Comparison of ENCODE assay signal across 26 cellular contexts in the genomic region with DNA sequence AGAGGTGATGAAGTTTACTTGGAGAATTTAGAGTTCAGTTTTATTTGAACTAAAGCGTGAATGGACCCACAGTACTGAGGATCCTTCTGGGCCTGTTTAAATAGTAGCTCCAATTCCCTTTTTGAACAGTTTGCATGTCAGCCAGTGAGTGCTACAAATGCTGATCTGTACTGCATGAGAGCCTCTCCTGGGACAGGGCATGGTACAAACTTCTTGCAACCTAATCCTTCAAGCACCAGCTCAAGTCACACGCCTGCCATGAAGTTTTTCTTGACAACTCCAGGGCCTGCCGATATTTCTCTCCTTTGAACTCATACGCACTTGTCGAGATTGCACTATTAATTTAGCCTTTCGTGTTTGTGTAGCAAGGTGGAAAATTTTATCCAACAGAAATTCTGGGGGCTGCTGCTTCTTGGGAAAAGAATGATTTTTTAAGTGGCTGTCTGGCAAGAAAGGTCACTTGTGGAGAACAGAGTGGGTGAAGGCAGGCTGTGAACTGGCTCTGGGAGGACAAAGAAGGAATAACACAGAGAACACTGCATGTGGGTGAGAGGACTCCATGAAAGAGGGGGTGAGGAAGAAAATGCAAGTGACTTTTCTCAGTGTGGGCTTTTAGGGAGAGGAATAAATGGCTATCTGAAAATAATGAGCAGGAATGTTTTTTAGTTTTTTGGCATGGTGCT.
DNase-seq lines count a peak whose midpoint lies in the region; ATAC-seq and TF ChIP-seq lines count a peak whose summit lies in the region.
"Had no signal": no experiment of that assay in that cellular context is flagged by ENCODE, and none has a peak within 500 bp of the region (broad histone marks: within the 10 kb centered on the region; RNA-seq: fewer than 3 reads in every experiment).

No MANE protein-coding gene starts in this region.

- no peak overlapping the region for H3K27ac ChIP-seq in neural progenitor cell
- peak overlapping the region in 1 of 2 donors; percentile 16 for H3K27ac ChIP-seq in tibial artery
- H3K27ac ChIP-seq: BLaER1, brain microvascular endothelial cell, PC-9, right lobe of liver had no signal

- no peaks in the 10 kb centered on the region for H3K9me3 ChIP-seq in neural progenitor cell (ENCODE audit: low read depth)
- no peaks in the 10 kb centered on the region for H3K9me3 ChIP-seq in tibial artery
- H3K9me3 ChIP-seq: BLaER1, right lobe of liver, upper lobe of left lung had no signal

- H4K20me1 ChIP-seq in neural progenitor cell (ENCODE audit: low read depth), result no peaks in the 10 kb centered on the region
- H4K20me1 ChIP-seq: BLaER1 had no signal

- H3K36me3 ChIP-seq in neural progenitor cell (no peaks in the 10 kb centered on the region), tibial artery (no peaks in the 10 kb centered on the region)
- H3K36me3 ChIP-seq: BLaER1, brain microvascular endothelial cell, right lobe of liver, upper lobe of left lung had no signal

- no peaks in the 10 kb centered on the region for H3F3A ChIP-seq in neural progenitor cell (ENCODE audit: low read depth)

- intact Hi-C loops in Right ventricle myocardium superior (cut with DNase I) (no loop called here), tibial artery (cut with DNase I; ENCODE audit: low total_unique reads) (loop anchor here (10.0 kb wide), 1 partner anchor 671 kb away; a partner anchor contains a TSS)

- TF ChIP-seq CTCF in neural progenitor cell (IDR thresholded peaks at IDR 0.05) (no peak), type B pancreatic cell (conservative IDR thresholded peaks at IDR 0.05) (no peak), tibial artery (IDR thresholded peaks at IDR 0.05) (no peak)

- H3K4me2 ChIP-seq in neural progenitor cell, result no peak overlapping the region
- H3K4me2 ChIP-seq: BLaER1, PC-9 had no signal

- ATAC-seq in Right ventricle myocardium superior (ENCODE audit: poor library complexity) (peak; percentile 47), HG03442 (IDR thresholded peaks at IDR 0.05; ENCODE audit: unreplicated experiment) (no peak)
- ATAC-seq: activated naive CD4-positive, alpha-beta T cell treated with anti-CD3 and anti-CD28 coated beads, Interleukin-2, amount 50 U/mL, for 72 hours; HepG2; left lobe of liver; natural killer cell; right lobe of liver had no signal

- peaks cover 7% of the 10 kb centered on the region for H3K27me3 Mint-ChIP-seq in neural progenitor cell (ENCODE audit: insufficient read depth, low read depth)
- no peaks in the 10 kb centered on the region for H3K27me3 Mint-ChIP-seq in type B pancreatic cell

- H3K4me1 ChIP-seq in neural progenitor cell (no peaks in the 10 kb centered on the region), tibial artery (peaks cover 0 to 19% (median 0%) of the 10 kb centered on the region in 4 donors)
- H3K4me1 ChIP-seq: BLaER1, right lobe of liver had no signal

- H3K9ac ChIP-seq in neural progenitor cell, result no peak overlapping the region
- H3K9ac ChIP-seq: BLaER1 had no signal

- H3K79me2 ChIP-seq in neural progenitor cell (ENCODE audit: low read depth), result no peaks in the 10 kb centered on the region

- H3K4me3 ChIP-seq in neural progenitor cell (no peak overlapping the region), tibial artery (no peak overlapping the region)
- H3K4me3 ChIP-seq: BLaER1, PC-9, right lobe of liver, upper lobe of left lung had no signal

- DNase-seq in Right ventricle myocardium superior (no peak), left kidney (ENCODE audit: low read depth, low spot score) (peak; percentile 69), neural progenitor cell (ENCODE audit: low spot score) (no peak), type B pancreatic cell (ENCODE audit: extremely low spot score, unreplicated experiment) (no peak), tibial artery (no peak)
- DNase-seq in stimulated activated CD4-positive, alpha-beta T cell treated with anti-CD3 and anti-CD28 coated beads, Interleukin-4, amount 100 ng/mL, for 4 hours, result no peak
- DNase-seq: activated CD4-positive, alpha-beta T cell treated with anti-CD3 and anti-CD28 coated beads for 4 hours; activated CD8-positive, alpha-beta memory T cell treated with anti-CD3 and anti-CD28 coated beads for 24 hours; activated T-cell treated with anti-CD3 and anti-CD28 coated beads for 4 hours; amygdala; brain microvascular endothelial cell; DMS153; H9; Karpas-422; natural killer cell; NCI-H1417 treated with DMSO at 0.1 percent for 48 hours; NCI-H2081; PC-9; right lobe of liver; stimulated activated CD4-positive, alpha-beta T cell treated with anti-CD3 and anti-CD28 coated beads, Interleukin-4, amount 100 ng/mL, for 1 hour had no signal

- H3K4me3 Mint-ChIP-seq in neural progenitor cell (no peak overlapping the region), type B pancreatic cell (peak overlapping the region; percentile 3)
- H3K4me3 Mint-ChIP-seq: H9, natural killer cell had no signal

- H3K27me3 ChIP-seq in neural progenitor cell (no peaks in the 10 kb centered on the region), tibial artery (no peaks in the 10 kb centered on the region)
- H3K27me3 ChIP-seq: BLaER1, brain microvascular endothelial cell, right lobe of liver, upper lobe of left lung had no signal

- peaks cover 45% of the 10 kb centered on the region for H3K4me1 Mint-ChIP-seq in neural progenitor cell
- peaks cover 24% of the 10 kb centered on the region for H3K4me1 Mint-ChIP-seq in type B pancreatic cell (ENCODE audit: unreplicated experiment)
- H3K4me1 Mint-ChIP-seq: H9, natural killer cell had no signal

- no peak overlapping the region for H2AFZ ChIP-seq in neural progenitor cell (replicated peaks)
- H2AFZ ChIP-seq: PC-9 had no signal

- H3K36me3 Mint-ChIP-seq in neural progenitor cell (no peaks in the 10 kb centered on the region), type B pancreatic cell (no peaks in the 10 kb centered on the region)
- H3K36me3 Mint-ChIP-seq: activated naive CD4-positive, alpha-beta T cell treated with anti-CD3 and anti-CD28 coated beads, Interleukin-2, amount 50 U/mL, for 72 hours; natural killer cell had no signal

- H3K27ac Mint-ChIP-seq in neural progenitor cell (peak overlapping the region; percentile 23), type B pancreatic cell (peak overlapping the region; percentile 21)
- H3K27ac Mint-ChIP-seq: activated naive CD4-positive, alpha-beta T cell treated with anti-CD3 and anti-CD28 coated beads, Interleukin-2, amount 50 U/mL, for 72 hours; H9; natural killer cell had no signal

- H3K9me3 Mint-ChIP-seq in neural progenitor cell (peaks cover 2% of the 10 kb centered on the region), type B pancreatic cell (peaks cover 4% of the 10 kb centered on the region)
- H3K9me3 Mint-ChIP-seq: activated naive CD4-positive, alpha-beta T cell treated with anti-CD3 and anti-CD28 coated beads, Interleukin-2, amount 50 U/mL, for 72 hours; H9; natural killer cell had no signal
